Comparison of ENCODE assay signal across 18 cellular contexts in the genomic region with DNA sequence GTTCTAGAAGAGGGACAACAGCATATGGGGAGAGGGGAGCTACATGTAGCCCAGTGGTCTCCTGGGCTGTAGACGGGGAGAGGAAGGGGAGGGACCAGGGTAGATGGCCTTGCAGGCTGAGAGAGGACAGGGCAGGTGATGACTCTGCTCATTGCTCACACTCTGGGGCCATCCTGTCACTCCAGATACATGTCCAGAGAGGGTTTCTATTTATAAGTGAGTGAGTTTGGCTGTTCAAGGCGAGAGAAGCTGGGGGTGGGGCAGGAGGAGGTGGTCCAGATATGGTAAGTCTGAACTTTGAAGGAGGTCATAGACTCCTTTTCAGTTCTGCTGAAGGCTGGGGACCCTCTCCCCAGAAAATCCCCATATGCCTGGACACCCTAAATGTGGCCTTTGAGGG. TPM values are rescaled to one million over a fixed set of nuclear protein-coding genes. Genes with fewer than 3 reads are reported as not detected.
DNase-seq lines count a peak whose midpoint lies in the region; ATAC-seq and TF ChIP-seq lines count a peak whose summit lies in the region.
"Had no signal": no experiment of that assay in that cellular context is flagged by ENCODE, and none has a peak within 500 bp of the region (broad histone marks: within the 10 kb centered on the region; RNA-seq: fewer than 3 reads in every experiment).

No MANE protein-coding gene starts in this region.

- H3K27ac ChIP-seq in heart right ventricle: peak overlapping the region in 7 of 10 donors; percentile 29 to 78 (median 60)
- H3K27ac ChIP-seq in right atrium auricular region: peak overlapping the region; percentile 84 to 94
- H3K27ac ChIP-seq in psoas muscle: no peak overlapping the region

- peaks cover 0 to 20% (median 11%) of the 10 kb centered on the region in 9 donors for H3K4me1 ChIP-seq in heart right ventricle
- peaks cover 0 to 46% of the 10 kb centered on the region in 2 donors for H3K4me1 ChIP-seq in right atrium auricular region
- H3K4me1 ChIP-seq in psoas muscle: no peaks in the 10 kb centered on the region

- H3K9me3 ChIP-seq in heart right ventricle (no peaks in the 10 kb centered on the region), right atrium auricular region (no peaks in the 10 kb centered on the region), psoas muscle (no peaks in the 10 kb centered on the region)
- H3K9me3 ChIP-seq: BE2C had no signal

- no peaks in the 10 kb centered on the region for H3K36me3 ChIP-seq in heart right ventricle
- H3K36me3 ChIP-seq in right atrium auricular region: no peaks in the 10 kb centered on the region
- H3K36me3 ChIP-seq in psoas muscle (ENCODE audit: insufficient read depth in 1 of 2, low read depth in 1 of 2): no peaks in the 10 kb centered on the region
- H3K36me3 ChIP-seq: BE2C had no signal

- intact Hi-C loops in Right ventricle myocardium superior (cut with DNase I) (no loop called here), heart right ventricle (cut with DNase I) (no loop called here), psoas muscle (cut with DNase I) (no loop called here)

- no peak for TF ChIP-seq CTCF in heart right ventricle (IDR thresholded peaks at IDR 0.05)
- TF ChIP-seq CTCF in right atrium auricular region (IDR thresholded peaks at IDR 0.05): no peak
- no peak for TF ChIP-seq CTCF in psoas muscle (IDR thresholded peaks at IDR 0.05)

- no peak overlapping the region for H3K4me3 ChIP-seq in heart right ventricle
- H3K4me3 ChIP-seq in right atrium auricular region: no peak overlapping the region
- no peak overlapping the region for H3K4me3 ChIP-seq in psoas muscle

- 44 to 60% methylated on average over 2 of the region's 2 CpGs for WGBS in heart right ventricle, 2 donors
- WGBS in psoas muscle, 3 donors: 54 to 66% (median 62%) methylated on average over 2 of the region's 2 CpGs

- H3K27me3 ChIP-seq in heart right ventricle (peaks cover 0 to 3% (median 0%) of the 10 kb centered on the region in 7 donors), right atrium auricular region (no peaks in the 10 kb centered on the region), psoas muscle (ENCODE audit: insufficient read depth in 3 of 3, low read length in 2 of 3) (peaks cover 0 to 3% (median 0%) of the 10 kb centered on the region in 3 donors)
- H3K27me3 ChIP-seq: BE2C had no signal

- ATAC-seq in Right ventricle myocardium superior (ENCODE audit: poor library complexity) (peak; percentile 71), heart right ventricle (peak; percentile 54 to 88 (median 74)), psoas muscle (peak; percentile 72 to 92 (median 80)), HG03442 (IDR thresholded peaks at IDR 0.05; ENCODE audit: unreplicated experiment) (no peak)

- DNase-seq in Right ventricle myocardium superior (no peak), heart right ventricle (peak; percentile 27 to 41), right atrium auricular region (ENCODE audit: low spot score) (no peak), psoas muscle (no peak), NCI-H2081 treated with DMSO at 0.1 percent for 48 hours (lab: John Stamatoyannopoulos, UW) (no peak)
- DNase-seq in stimulated activated CD8-positive, alpha-beta memory T cell treated with anti-CD3 and anti-CD28 coated beads, Interleukin-4, amount 100 ng/mL, for 48 hours: no peak
- DNase-seq in stimulated activated CD4-positive, alpha-beta T cell treated with anti-CD3 and anti-CD28 coated beads, Interleukin-12 subunit alpha, Interleukin-12 subunit beta, amount 100 ng/mL, for 4 hours: no peak
- DNase-seq: ACHN; BE2C; C1 segment of cervical spinal cord; CD4-positive, CD25-positive, alpha-beta regulatory T cell; CD8-positive, alpha-beta memory T cell; COR-L47; DMS79; GF-D8; H9 had no signal

RNA-seq across cellular contexts. Expression of a gene that starts 22.2 kb away (rescaled TPM):
- 0.24 TPM for total RNA-seq in Right ventricle myocardium superior
- under 1 TPM; 0.14 to 0.46 (median 0.27) TPM for total RNA-seq in heart right ventricle
- under 1 TPM; 0.04 to 0.22 TPM for polyA plus RNA-seq in heart right ventricle
- total RNA-seq in right atrium auricular region: 1 to 10 TPM; 4.3 to 6.2 TPM
- under 1 TPM in 3 of 4 donors, not detected in 1; 0.02 to 0.24 (median 0.17) TPM for total RNA-seq in psoas muscle
- polyA plus RNA-seq in psoas muscle: under 1 TPM in 2 of 3 donors, not detected in 1; 0.04 TPM
- polyA plus RNA-seq: CD4-positive, CD25-positive, alpha-beta regulatory T cell; CD8-positive, alpha-beta memory T cell had no signal

RNA-seq across cellular contexts. Expression of a gene that starts 35.8 kb away (rescaled TPM):
- 58.2 TPM for total RNA-seq in Right ventricle myocardium superior
- 10 to 100 TPM; 18.5 to 80.6 (median 63.3) TPM for total RNA-seq in heart right ventricle
- 10 to 100 TPM; 12.6 to 88.4 TPM for polyA plus RNA-seq in heart right ventricle
- 10 to 100 TPM; 42.8 to 59.3 TPM for total RNA-seq in right atrium auricular region
- 10 to 100 TPM; 16.7 to 25.8 (median 21.9) TPM for total RNA-seq in psoas muscle
- 1 to 10 TPM; 4.8 to 9.7 (median 5.4) TPM for polyA plus RNA-seq in psoas muscle

RNA-seq across cellular contexts. Expression of a gene that starts 50.2 kb away (rescaled TPM):
- total RNA-seq in Right ventricle myocardium superior (17.7 TPM), heart right ventricle (10 to 100 TPM in 5 of 10 donors, 1 to 10 TPM in 5; 5.2 to 21.5 (median 10.1) TPM), right atrium auricular region (10 to 100 TPM in 1 of 2 donors, 1 to 10 TPM in 1; 4.5 to 13.3 TPM), psoas muscle (under 1 TPM in 2 of 4 donors, not detected in 2; 0.12 to 0.15 TPM)
- polyA plus RNA-seq in heart right ventricle (10 to 100 TPM in 1 of 2 donors, 1 to 10 TPM in 1; 3.0 to 18.9 TPM), psoas muscle (under 1 TPM in 1 of 3 donors, not detected in 2; 0.03 TPM)
- total RNA-seq: CD4-positive, CD25-positive, alpha-beta regulatory T cell; CD8-positive, alpha-beta memory T cell; Daoy had no signal
- polyA plus RNA-seq: CD4-positive, CD25-positive, alpha-beta regulatory T cell; CD8-positive, alpha-beta memory T cell had no signal

RNA-seq across cellular contexts. Expression of a gene that starts 51.9 kb away (rescaled TPM):
- total RNA-seq in Right ventricle myocardium superior (0.43 TPM), heart right ventricle (1 to 10 TPM in 6 of 10 donors, under 1 TPM in 3, not detected in 1; 0.23 to 5.7 (median 1.1) TPM), right atrium auricular region (1 to 10 TPM; 1.4 to 4.5 TPM), psoas muscle (1 to 10 TPM in 2 of 4 donors, under 1 TPM in 2; 0.36 to 1.6 (median 0.94) TPM)
- polyA plus RNA-seq in heart right ventricle (1 to 10 TPM in 1 of 2 donors, under 1 TPM in 1; 0.41 to 2.0 TPM), psoas muscle (1 to 10 TPM in 1 of 3 donors, under 1 TPM in 2; 0.39 to 1.2 (median 0.45) TPM)
- polyA plus RNA-seq: CD8-positive, alpha-beta memory T cell had no signal

Comparison
In these comparisons a context has a peak if more than half of its experiments do, and no peak if none do; other contexts are left out.
1. DNase-seq: peak in heart right ventricle (2 of 2); none in Right ventricle myocardium superior (single experiment), right atrium auricular region (single experiment), psoas muscle (0 of 2), stimulated activated CD8-positive, alpha-beta memory T cell treated with anti-CD3 and anti-CD28 coated beads, Interleukin-4, amount 100 ng/mL, for 48 hours (single experiment), stimulated activated CD4-positive, alpha-beta T cell treated with anti-CD3 and anti-CD28 coated beads, Interleukin-12 subunit alpha, Interleukin-12 subunit beta, amount 100 ng/mL, for 4 hours (single experiment) and NCI-H2081 treated with DMSO at 0.1 percent for 48 hours (single experiment).
2. RNA of a gene that starts 50.2 kb away (total RNA-seq): 17.7 TPM in Right ventricle myocardium superior (single experiment), 4.5 to 13.3 TPM in right atrium auricular region and 5.2 to 21.5 TPM in heart right ventricle; 0.12 to 0.15 TPM in psoas muscle; every median in the first group is over 4 times any median in the second.